16 cellular contexts compared by ENCODE assay signal in genomic region chr12:131012279-131013069, GRCh38. TPM values are rescaled to one million over a fixed set of nuclear protein-coding genes. Genes with fewer than 3 reads are reported as not detected.
"Had no signal": no experiment of that assay in that cellular context is flagged by ENCODE, and none has a peak within 500 bp of the region (broad histone marks: within the 10 kb centered on the region; RNA-seq: fewer than 3 reads in every experiment).

No MANE protein-coding gene starts in this region.

- H3K27ac ChIP-seq: foreskin keratinocyte had no signal

- H3K4me1 ChIP-seq: foreskin keratinocyte had no signal

- DNase-seq: activated CD4-positive, alpha-beta T cell treated with anti-CD3 and anti-CD28 coated beads for 48 hours; activated CD8-positive, alpha-beta T cell treated with anti-CD3 and anti-CD28 coated beads for 36 hours; activated effector memory CD4-positive, alpha-beta T cell treated with anti-CD3 and anti-CD28 coated beads, Interleukin-2, amount 50 U/mL, for 16 hours; activated T-cell treated with anti-CD3 and anti-CD28 coated beads, Interleukin-2, amount 50 U/mL, for 4 hours; caudate nucleus; esophagus squamous epithelium; foreskin keratinocyte; glutamatergic neuron; mammary epithelial cell; mucosa of descending colon; nephron progenitor cell; stimulated activated CD4-positive, alpha-beta T cell treated with anti-CD3 and anti-CD28 coated beads, Interleukin-12 subunit alpha, Interleukin-12 subunit beta, amount 100 ng/mL, for 4 hours; stimulated activated CD4-positive, alpha-beta T cell treated with anti-CD3 and anti-CD28 coated beads, Interleukin-2, amount 100 ng/mL, for 24 hours; stomach had no signal

- H3K27me3 ChIP-seq: esophagus squamous epithelium, foreskin keratinocyte, stomach had no signal

- H3K9me3 ChIP-seq: esophagus squamous epithelium, mucosa of descending colon, stomach had no signal

- ATAC-seq: activated CD8-positive, alpha-beta T cell treated with anti-CD3 and anti-CD28 coated beads for 36 hours; activated T-cell treated with anti-CD3 and anti-CD28 coated beads, Interleukin-2, amount 50 U/mL, for 4 hours; foreskin keratinocyte; mucosa of descending colon; SK-N-SH treated with all-trans-retinoic acid at 6 μM for 48 hours had no signal

- H3K36me3 ChIP-seq: esophagus squamous epithelium had no signal

- H3K4me3 ChIP-seq: esophagus squamous epithelium, mucosa of descending colon, stomach had no signal

RNA-seq across cellular contexts. Expression of gene ADGRD1, which starts 58.8 kb away (rescaled TPM):
- total RNA-seq: endothelial cell of umbilical vein, foreskin keratinocyte, mammary epithelial cell had no signal
- polyA plus RNA-seq: foreskin keratinocyte, mammary epithelial cell had no signal
